8 cellular contexts compared by ENCODE assay signal in genomic region chr18:76491436-76491800, GRCh38. TPM values are rescaled to one million over a fixed set of nuclear protein-coding genes. Genes with fewer than 3 reads are reported as not detected.
DNase-seq lines count a peak whose midpoint lies in the region; ATAC-seq, FAIRE-seq and TF ChIP-seq lines count a peak whose summit lies in the region.

No MANE protein-coding gene starts in this region.

- ATAC-seq in right cardiac atrium (peak; percentile 33 to 51), sciatic nerve (no peak)

- CTCF ChIA-PET in CD4-positive, alpha-beta memory T cell (lab: Charles Lee; ENCODE audit: partially characterized antibody), result no interaction called here

- peak overlapping the region; percentile 66 to 91 (median 88) for H3K4me3 Mint-ChIP-seq in CD4-positive, alpha-beta memory T cell

- no peaks in the 10 kb centered on the region for H3K9me3 ChIP-seq in CD4-positive, alpha-beta memory T cell (ENCODE audit: control insufficient read depth in 1 of 2, low read length in 2 of 2)
- H3K9me3 ChIP-seq in ascending aorta (no peaks in the 10 kb centered on the region), right cardiac atrium (ENCODE audit: control insufficient read depth, low read length) (no peaks in the 10 kb centered on the region)

- no peak for TF ChIP-seq POLR2A in H54 (IDR thresholded peaks at IDR 0.05; ENCODE audit: low read depth, low read length)

- 1% methylated on average over 36 of the region's 37 CpGs for WGBS in right cardiac atrium

- POLR2A ChIA-PET in CD4-positive, alpha-beta memory T cell (lab: Charles Lee; ENCODE audit: partially characterized antibody), result no interaction called here

- TF ChIP-seq CTCF in ascending aorta (IDR thresholded peaks at IDR 0.05), result no peak

- H3K4me3 ChIP-seq in CD4-positive, alpha-beta memory T cell (ENCODE audit: low read length in 2 of 2), result peak overlapping the region in 1 of 2 donors; percentile 75
- peak overlapping the region; percentile 67 to 78 for H3K4me3 ChIP-seq in ascending aorta
- H3K4me3 ChIP-seq in right cardiac atrium (ENCODE audit: low read length), result peak overlapping the region; percentile 100

- peaks cover 18 to 52% (median 35%) of the 10 kb centered on the region in 4 donors for H3K4me1 Mint-ChIP-seq in CD4-positive, alpha-beta memory T cell

- peaks cover 0 to 8% of the 10 kb centered on the region in 2 donors for H3K36me3 Mint-ChIP-seq in CD4-positive, alpha-beta memory T cell

- no peak overlapping the region for H3K27ac ChIP-seq in CD4-positive, alpha-beta memory T cell (ENCODE audit: low read depth, low read length)
- peak overlapping the region; percentile 67 to 72 for H3K27ac ChIP-seq in ascending aorta
- no peak overlapping the region for H3K27ac ChIP-seq in right cardiac atrium (ENCODE audit: low read length)

- no peak for FAIRE-seq in H54 (lab: Jason Lieb, UNC)

- peaks cover 25% of the 10 kb centered on the region for H3K27me3 ChIP-seq in CD4-positive, alpha-beta memory T cell (ENCODE audit: insufficient read depth, low read length)
- no peaks in the 10 kb centered on the region for H3K27me3 ChIP-seq in ascending aorta
- no peaks in the 10 kb centered on the region for H3K27me3 ChIP-seq in right cardiac atrium (ENCODE audit: control insufficient read depth, insufficient read depth)

- peak; percentile 25 to 64 (median 40) for DNase-seq in CD4-positive, alpha-beta memory T cell
- DNase-seq in HPDE6-E6E7 (ENCODE audit: extremely low spot score) (peak; percentile 60), SK-N-DZ (ENCODE audit: low spot score) (peak; percentile 50), ascending aorta (ENCODE audit: low spot score in 2 of 2) (no peak), right cardiac atrium (peak; percentile 76 to 91 (median 91)), sciatic nerve (ENCODE audit: low spot score) (peak; percentile 89), cortex of kidney (lab: John Stamatoyannopoulos, UW) (no peak), H54 (ENCODE audit: insufficient read length, low spot score) (no peak)

- H3K9me3 Mint-ChIP-seq in CD4-positive, alpha-beta memory T cell, result peaks cover 0 to 2% (median 0%) of the 10 kb centered on the region in 8 donors

- H3K27ac Mint-ChIP-seq in CD4-positive, alpha-beta memory T cell, result no peak overlapping the region

- H3K36me3 ChIP-seq in CD4-positive, alpha-beta memory T cell (ENCODE audit: insufficient read depth, low read length), result no peaks in the 10 kb centered on the region
- H3K36me3 ChIP-seq in ascending aorta, result no peaks in the 10 kb centered on the region

- H3K27me3 Mint-ChIP-seq in CD4-positive, alpha-beta memory T cell, result peaks cover 39 to 53% of the 10 kb centered on the region in 2 donors

- intact Hi-C loops in CD4-positive, alpha-beta memory T cell (cut with micrococcal nuclease), result loop anchor here (5.0 kb wide), 2 partner anchors 231 to 331 kb away; partner anchors contain the start of gene ZNF236
- intact Hi-C loops in ascending aorta (cut with DNase I) (loop anchor here (5.0 to 10.0 kb wide), 4 partner anchors 331 to 1997 kb away; partner anchors contain the start of genes CNDP2, TSHZ1, ZNF236 and ZNF407), right cardiac atrium (cut with DNase I) (loop anchor here in 2 of 4 donors (5.0 to 10.0 kb wide), 3 partner anchors 39 to 87 kb away; no protein-coding TSS in a partner anchor), sciatic nerve (cut with DNase I) (no loop called here)

- H3K4me1 ChIP-seq in CD4-positive, alpha-beta memory T cell (ENCODE audit: insufficient read depth, low read length), result peaks cover 34% of the 10 kb centered on the region
- H3K4me1 ChIP-seq in ascending aorta, result peaks cover 6 to 7% of the 10 kb centered on the region in 2 donors
- no peaks in the 10 kb centered on the region for H3K4me1 ChIP-seq in right cardiac atrium (ENCODE audit: control insufficient read depth, insufficient read depth, low read length)

RNA-seq across cellular contexts. Expression of gene ZNF516, which starts 3.6 kb away (rescaled TPM):
- 1 to 10 TPM; 7.7 to 9.9 TPM for total RNA-seq in CD4-positive, alpha-beta memory T cell
- 1 to 10 TPM in 1 of 2 donors, under 1 TPM in 1; 0.25 to 2.2 TPM for polyA plus RNA-seq in CD4-positive, alpha-beta memory T cell
- 18.9 and 25.6 TPM in 2 replicates for polyA plus RNA-seq in SK-N-DZ (2014; cell fraction: cytosol; rRNA removed)
- 14.5 and 25.3 TPM in 2 replicates for polyA plus RNA-seq in SK-N-DZ (2014; cell fraction: nucleus; rRNA removed)
- total RNA-seq in ascending aorta (21.6 TPM), right cardiac atrium (10 to 100 TPM; 11.0 to 16.2 (median 12.3) TPM), sciatic nerve (53.5 TPM)
- polyA plus RNA-seq in right cardiac atrium, result 4.8 TPM

Comparison
In these comparisons a context has a peak if more than half of its experiments do, and no peak if none do; other contexts are left out.
1. DNase-seq: peak in CD4-positive, alpha-beta memory T cell (5 of 5), HPDE6-E6E7 (single experiment), SK-N-DZ (single experiment), right cardiac atrium (3 of 3) and sciatic nerve (single experiment); none in ascending aorta (0 of 2), cortex of kidney (single experiment) and H54 (single experiment).
2. H3K27ac ChIP-seq: peak in ascending aorta (2 of 2); none in CD4-positive, alpha-beta memory T cell (single experiment) and right cardiac atrium (single experiment).